19 cellular contexts compared by ENCODE assay signal in the genomic region with DNA sequence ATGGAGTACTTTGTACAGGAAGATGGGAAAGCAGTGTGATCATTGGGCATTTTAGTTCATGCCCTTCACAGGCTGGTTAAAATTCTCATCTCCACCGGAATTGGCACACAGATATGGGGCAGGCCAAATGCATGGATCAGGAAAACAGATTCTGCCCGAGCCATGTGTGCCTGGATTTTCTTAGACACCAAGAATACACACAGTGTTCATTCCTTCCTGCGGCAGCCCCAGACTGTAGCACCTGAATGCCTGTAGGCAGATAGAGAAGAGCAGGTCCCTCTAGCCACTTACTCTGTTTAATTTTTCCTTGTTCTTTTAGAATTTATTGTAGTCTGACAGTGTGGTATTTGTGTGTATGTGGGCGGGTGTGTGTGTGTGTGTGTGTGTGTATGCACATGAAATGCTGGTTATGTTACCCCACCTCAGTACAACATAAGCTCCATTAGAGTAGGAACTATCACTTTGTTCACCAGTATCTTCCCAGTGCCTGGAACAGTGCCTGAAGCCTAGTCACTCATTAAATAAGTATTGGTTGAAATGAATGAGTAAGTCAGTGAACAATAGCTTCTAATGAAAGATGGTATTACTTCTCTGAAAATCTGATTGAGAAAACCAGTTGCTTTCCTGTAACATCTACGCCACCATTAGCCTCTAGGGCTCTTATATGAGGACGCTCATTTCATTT.
"Had no signal": no experiment of that assay in that cellular context is flagged by ENCODE, and none has a peak within 500 bp of the region (broad histone marks: within the 10 kb centered on the region; RNA-seq: fewer than 3 reads in every experiment).

No MANE protein-coding gene starts in this region.

- H3K4me1 Mint-ChIP-seq: memory B cell had no signal

- H3K4me2 ChIP-seq: smooth muscle cell had no signal

- H3K27ac ChIP-seq: gastroesophageal sphincter, lower lobe of right lung, psoas muscle, suprapubic skin, thyroid gland, upper lobe of left lung, uterus had no signal

- ATAC-seq: esophagus mucosa; gastroesophageal sphincter; lower lobe of right lung; naive thymus-derived CD4-positive, alpha-beta T cell had no signal

- H3K36me3 ChIP-seq: gastroesophageal sphincter, lower lobe of right lung, suprapubic skin, thyroid gland, upper lobe of left lung, uterus had no signal

- H3K4me3 Mint-ChIP-seq: memory B cell; naive thymus-derived CD4-positive, alpha-beta T cell; nephron progenitor cell had no signal

- H3K27me3 ChIP-seq: gastroesophageal sphincter, suprapubic skin, thyroid gland, upper lobe of left lung, uterus had no signal

- H3K27me3 Mint-ChIP-seq: memory B cell had no signal

- H3K4me1 ChIP-seq: gastroesophageal sphincter, lower lobe of right lung, suprapubic skin, thyroid gland, uterus had no signal

- H3K4me3 ChIP-seq: gastroesophageal sphincter, lower lobe of right lung, psoas muscle, smooth muscle cell, suprapubic skin, thyroid gland, upper lobe of left lung, uterus had no signal

- DNase-seq: effector memory CD4-positive, alpha-beta T cell; foreskin fibroblast; glutamatergic neuron; kidney; lower lobe of right lung; naive thymus-derived CD4-positive, alpha-beta T cell; nephron progenitor cell; psoas muscle; right cardiac atrium; stimulated activated CD4-positive, alpha-beta T cell treated with anti-CD3 and anti-CD28 coated beads, Interleukin-2, amount 100 ng/mL, for 48 hours; stimulated activated naive CD4-positive, alpha-beta T cell treated with Interleukin-2 at 50 U/mL for 16 hours; thyroid gland; upper lobe of left lung; uterus had no signal

- H3K27ac Mint-ChIP-seq: memory B cell; naive thymus-derived CD4-positive, alpha-beta T cell; nephron progenitor cell had no signal

- H3K9me3 ChIP-seq: gastroesophageal sphincter, lower lobe of right lung, psoas muscle, suprapubic skin, thyroid gland, upper lobe of left lung, uterus had no signal

- H3K9me3 Mint-ChIP-seq: memory B cell had no signal
